In the genomic region with DNA sequence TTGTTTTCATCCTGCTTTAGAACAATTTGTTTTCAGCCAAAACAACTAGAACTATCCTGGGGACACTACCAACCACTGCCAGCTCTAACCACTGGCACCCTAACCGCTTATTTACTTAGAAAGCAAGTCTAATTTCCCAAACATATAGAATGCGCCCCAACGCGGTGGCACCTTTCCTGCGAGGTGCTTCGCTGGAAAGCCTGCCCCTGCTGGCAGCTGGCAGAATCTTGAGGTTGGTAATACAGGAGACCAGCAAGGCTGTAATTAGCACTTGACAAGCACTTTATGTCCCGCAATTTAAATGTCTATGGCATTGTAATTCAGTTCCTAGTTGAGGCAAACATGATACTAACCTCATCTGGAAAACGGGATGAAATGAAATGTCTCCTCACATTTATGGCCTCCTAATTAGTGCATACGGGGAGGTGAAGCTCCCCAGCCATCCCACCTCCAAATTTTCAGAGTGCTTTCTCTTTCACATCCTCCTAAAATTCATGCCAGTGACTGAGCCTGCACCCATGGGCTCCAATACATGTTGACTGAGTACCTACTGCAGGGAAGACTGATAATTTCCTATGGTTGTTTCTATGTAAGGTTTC, we compare ENCODE assay signal across 12 cellular contexts. TPM values are rescaled to one million over a fixed set of nuclear protein-coding genes. Genes with fewer than 3 reads are reported as not detected.
DNase-seq lines count a peak whose midpoint lies in the region; ATAC-seq and TF ChIP-seq lines count a peak whose summit lies in the region.
"Had no signal": no experiment of that assay in that cellular context is flagged by ENCODE, and none has a peak within 500 bp of the region (broad histone marks: within the 10 kb centered on the region; RNA-seq: fewer than 3 reads in every experiment).

No MANE protein-coding gene starts in this region.

- H3K36me3 Mint-ChIP-seq in stimulated activated naive B cell treated with anti-CD40 and anti-IgM and Interleukin-4, amounts not matched to agents 10 μg/mL and 1 μg/mL and 100 μg/mL, for 72 hours = no peaks in the 10 kb centered on the region

- no peak overlapping the region for H3K4me3 ChIP-seq in cardiac muscle cell
- H3K4me3 ChIP-seq in fibroblast of lung (replicated peaks in 1 of 4; ENCODE audit: control extremely low read depth in 1 of 4, insufficient read depth in 1 of 4, low read depth in 3 of 4, low read length in 4 of 4) = no peak overlapping the region
- H3K4me3 ChIP-seq: esophagus squamous epithelium, upper lobe of left lung had no signal

- intact Hi-C loops in left cardiac atrium (cut with DNase I) = no loop called here

- H3K27me3 Mint-ChIP-seq in stimulated activated naive B cell treated with anti-CD40 and anti-IgM and Interleukin-4, amounts not matched to agents 10 μg/mL and 1 μg/mL and 100 μg/mL, for 72 hours = peaks cover 32 to 43% of the 10 kb centered on the region in 2 donors

- no peak overlapping the region for H3K9ac ChIP-seq in fibroblast of lung (ENCODE audit: insufficient read depth, low read length)

- no peaks in the 10 kb centered on the region for H3K36me3 ChIP-seq in cardiac muscle cell
- no peaks in the 10 kb centered on the region for H3K36me3 ChIP-seq in fibroblast of lung (ENCODE audit: control insufficient read depth, insufficient read depth, low read length)
- H3K36me3 ChIP-seq: esophagus squamous epithelium, upper lobe of left lung had no signal

- DNase-seq in cardiac muscle cell (ENCODE audit: low read depth in 1 of 2, low spot score in 1 of 2) = peak; percentile 10 to 25
- DNase-seq in left cardiac atrium = no peak
- peak; percentile 37 for DNase-seq in NAMALWA (ENCODE audit: low spot score)
- DNase-seq in fibroblast of lung (ENCODE audit: low read depth in 2 of 2) = peak in 1 of 2 donors; percentile 15
- no peak for DNase-seq in stimulated activated naive B cell treated with anti-CD40 and anti-IgM and Interleukin-4, amounts not matched to agents 10 μg/mL and 1 μg/mL and 100 μg/mL, for 72 hours
- DNase-seq in retina = no peak
- DNase-seq: esophagus squamous epithelium had no signal

- H2AFZ ChIP-seq in fibroblast of lung (ENCODE audit: low read length) = no peak overlapping the region

- H3K79me2 ChIP-seq in fibroblast of lung (ENCODE audit: control insufficient read depth, insufficient read depth, low read length) = no peaks in the 10 kb centered on the region

- H3K27me3 ChIP-seq in cardiac muscle cell (peaks cover 3% of the 10 kb centered on the region), fibroblast of lung (ENCODE audit: control insufficient read depth, insufficient read depth, low read length) (peaks cover 3% of the 10 kb centered on the region)
- H3K27me3 ChIP-seq: upper lobe of left lung had no signal

- no peaks in the 10 kb centered on the region for H4K20me1 ChIP-seq in fibroblast of lung (ENCODE audit: control insufficient read depth, extremely low read depth, insufficient read depth, low read length)

- peaks cover 3 to 10% of the 10 kb centered on the region in 2 donors for H3K9me3 Mint-ChIP-seq in stimulated activated naive B cell treated with anti-CD40 and anti-IgM and Interleukin-4, amounts not matched to agents 10 μg/mL and 1 μg/mL and 100 μg/mL, for 72 hours

- TF ChIP-seq CTCF in cardiac muscle cell (IDR thresholded peaks at IDR 0.05; ENCODE audit: low read depth, low read length) (peak; percentile 76), fibroblast of lung (conservative IDR thresholded peaks at IDR 0.05 in 1 of 2, IDR thresholded peaks at IDR 0.05 in 1 of 2; ENCODE audit: low read depth in 1 of 2, low read length in 2 of 2) (peak; percentile 24 to 65)

- H3K4me3 Mint-ChIP-seq in stimulated activated naive B cell treated with anti-CD40 and anti-IgM and Interleukin-4, amounts not matched to agents 10 μg/mL and 1 μg/mL and 100 μg/mL, for 72 hours = no peak overlapping the region
- H3K4me3 Mint-ChIP-seq: activated T-cell treated with anti-CD3 and anti-CD28 coated beads, Interleukin-2, amount 50 U/mL, for 72 hours had no signal

- H3K4me1 Mint-ChIP-seq in stimulated activated naive B cell treated with anti-CD40 and anti-IgM and Interleukin-4, amounts not matched to agents 10 μg/mL and 1 μg/mL and 100 μg/mL, for 72 hours = peaks cover 0 to 7% of the 10 kb centered on the region in 2 donors

- ATAC-seq in left cardiac atrium = no peak
- ATAC-seq in stimulated activated naive B cell treated with anti-CD40 and anti-IgM and Interleukin-4, amounts not matched to agents 10 μg/mL and 1 μg/mL and 100 μg/mL, for 72 hours (replicated peaks) = peak; percentile 54 to 57
- ATAC-seq in GM21528 (IDR thresholded peaks at IDR 0.05; ENCODE audit: low FRiP score, unreplicated experiment) = no peak
- no peak for ATAC-seq in GM19467 (IDR thresholded peaks at IDR 0.05; ENCODE audit: unreplicated experiment)
- ATAC-seq: activated T-cell treated with anti-CD3 and anti-CD28 coated beads, Interleukin-2, amount 50 U/mL, for 72 hours; sciatic nerve had no signal

- no peak overlapping the region for H3K27ac ChIP-seq in cardiac muscle cell
- H3K27ac ChIP-seq in fibroblast of lung (ENCODE audit: insufficient read depth, low read length) = no peak overlapping the region
- H3K27ac ChIP-seq: esophagus squamous epithelium, upper lobe of left lung had no signal

- no peaks in the 10 kb centered on the region for H3K9me3 ChIP-seq in cardiac muscle cell (ENCODE audit: low read depth)
- H3K9me3 ChIP-seq in fibroblast of lung (ENCODE audit: control insufficient read depth, insufficient read depth, low read depth, low read length) = no peaks in the 10 kb centered on the region
- H3K9me3 ChIP-seq: esophagus squamous epithelium had no signal

- no peak overlapping the region for H3K27ac Mint-ChIP-seq in stimulated activated naive B cell treated with anti-CD40 and anti-IgM and Interleukin-4, amounts not matched to agents 10 μg/mL and 1 μg/mL and 100 μg/mL, for 72 hours
- H3K27ac Mint-ChIP-seq: activated T-cell treated with anti-CD3 and anti-CD28 coated beads, Interleukin-2, amount 50 U/mL, for 72 hours had no signal

- no peak overlapping the region for H3K4me2 ChIP-seq in fibroblast of lung (ENCODE audit: extremely low read depth, insufficient read depth, low read length)

- no peaks in the 10 kb centered on the region for H3K4me1 ChIP-seq in cardiac muscle cell (ENCODE audit: low read depth)
- H3K4me1 ChIP-seq in fibroblast of lung (ENCODE audit: control insufficient read depth, extremely low read depth, insufficient read depth, low read length) = no peaks in the 10 kb centered on the region
- H3K4me1 ChIP-seq: esophagus squamous epithelium, upper lobe of left lung had no signal

RNA-seq across cellular contexts. Expression of a gene that starts 30.4 kb away (rescaled TPM):
- 0.06 TPM in 1 of 2 replicates, not detected in the other for total RNA-seq in cardiac muscle cell
- polyA plus RNA-seq in cardiac muscle cell = 0.11 TPM in 1 of 2 replicates, not detected in the other
- under 1 TPM in 1 of 2 donors, not detected in 1; 0.41 TPM for total RNA-seq in left cardiac atrium
- total RNA-seq in fibroblast of lung = under 0.01 and 0.33 TPM in 2 replicates
- polyA plus RNA-seq in fibroblast of lung = 0.32 and 0.88 TPM in 2 replicates
- 0.78 and 1.3 TPM in 2 replicates for polyA plus RNA-seq in fibroblast of lung (2012)
- polyA minus RNA-seq in fibroblast of lung (ENCODE audit: low replicate concordance) = 1.6 and 17.3 TPM in 2 replicates
- total RNA-seq: activated T-cell treated with anti-CD3 and anti-CD28 coated beads, Interleukin-2, amount 50 U/mL, for 72 hours; esophagus squamous epithelium had no signal

Comparison
In these comparisons a context has a peak if more than half of its experiments do, and no peak if none do; other contexts are left out.
1. DNase-seq: peak in cardiac muscle cell (2 of 2) and NAMALWA (single experiment); none in left cardiac atrium (single experiment), stimulated activated naive B cell treated with anti-CD40 and anti-IgM and Interleukin-4, amounts not matched to agents 10 μg/mL and 1 μg/mL and 100 μg/mL, for 72 hours (single experiment) and retina (single experiment).
2. ATAC-seq: peak in stimulated activated naive B cell treated with anti-CD40 and anti-IgM and Interleukin-4, amounts not matched to agents 10 μg/mL and 1 μg/mL and 100 μg/mL, for 72 hours (2 of 2); none in left cardiac atrium (0 of 2), GM21528 (single experiment) and GM19467 (single experiment).